19 cellular contexts compared by ENCODE assay signal in the genomic region with DNA sequence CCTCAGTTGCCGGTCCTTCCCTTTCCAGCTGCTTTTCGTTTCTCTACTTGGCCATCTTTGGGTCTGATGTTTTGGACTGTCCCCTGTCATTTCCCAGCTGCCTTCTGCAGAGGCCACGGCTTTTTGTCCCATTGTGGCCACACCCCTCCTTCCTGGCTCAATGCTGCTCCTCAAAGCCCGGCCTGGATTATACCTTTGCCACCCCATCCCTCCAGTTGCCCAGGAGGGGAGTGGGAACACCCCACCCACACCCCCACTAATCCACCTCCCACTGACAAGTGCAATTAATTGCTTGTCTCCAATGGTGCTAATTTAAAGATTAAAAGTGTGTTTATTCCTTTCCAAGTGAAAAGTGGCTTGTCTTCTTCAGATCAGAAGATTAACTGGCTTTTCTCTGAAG. TPM values are rescaled to one million over a fixed set of nuclear protein-coding genes. Genes with fewer than 3 reads are reported as not detected.
DNase-seq lines count a peak whose midpoint lies in the region; ATAC-seq and TF ChIP-seq lines count a peak whose summit lies in the region.
"Had no signal": no experiment of that assay in that cellular context is flagged by ENCODE, and none has a peak within 500 bp of the region (broad histone marks: within the 10 kb centered on the region; RNA-seq: fewer than 3 reads in every experiment).

No MANE protein-coding gene starts in this region.

- H4K20me1 ChIP-seq in GM23338 (replicated peaks; ENCODE audit: insufficient read depth), result no peaks in the 10 kb centered on the region; the same call in 1 of the 2 replicates

- H3K79me2 ChIP-seq in GM23338 (replicated peaks; ENCODE audit: insufficient read depth), result no peaks in the 10 kb centered on the region

- 73 to 77% methylated on average over 3 to 4 of the region's 4 CpGs for WGBS in endodermal cell (ENCODE audit: insufficient coverage in 1 of 2, insufficient read length in 1 of 2), 2 experiments

- TF ChIP-seq CTCF in GM23338 (conservative IDR thresholded peaks at IDR 0.05; ENCODE audit: low read depth in 2 of 2) (no peak), endodermal cell (conservative IDR thresholded peaks at IDR 0.05) (no peak)

- H3K27me3 ChIP-seq in GM23338 (ENCODE audit: insufficient read depth) (no peaks in the 10 kb centered on the region), endodermal cell (ENCODE audit: control insufficient read depth, insufficient read depth, low read length, poor library complexity, severe bottlenecking) (peaks cover 15% of the 10 kb centered on the region)
- H3K27me3 ChIP-seq: BE2C had no signal

- H3K4me2 ChIP-seq in GM23338, result 0 out of 2 replicates have a peak overlapping the region, but pooled peaks have one; percentile 60

- H3K27ac ChIP-seq in GM23338 (ENCODE audit: low read depth) (no peak overlapping the region), endodermal cell (ENCODE audit: low read depth, low read length) (no peak overlapping the region)
- H3K27ac ChIP-seq: GM23248 had no signal

- H3K9me3 Mint-ChIP-seq in GM23338 (peaks cover 6% of the 10 kb centered on the region; the same call in 1 of the 3 replicates), endodermal cell (peaks cover 18% of the 10 kb centered on the region)
- no peaks in the 10 kb centered on the region for H3K9me3 Mint-ChIP-seq in T-helper 2 cell treated with Interferon-gamma antibody and Interleukin-4, amounts not matched to agents 5 μg/mL and 100 μg/mL, for 36 hours
- H3K9me3 Mint-ChIP-seq: CD4-positive, CD25-positive, alpha-beta regulatory T cell; HFFc6 had no signal

- ATAC-seq in GM23338, result no peak
- ATAC-seq: HCT116, K562 had no signal

- no peaks in the 10 kb centered on the region for H3F3A ChIP-seq in GM23338 (replicated peaks; ENCODE audit: low read depth)

- H3K27ac Mint-ChIP-seq in GM23338 (no peak overlapping the region), endodermal cell (no peak overlapping the region)
- H3K27ac Mint-ChIP-seq in T-helper 2 cell treated with Interferon-gamma antibody and Interleukin-4, amounts not matched to agents 5 μg/mL and 100 μg/mL, for 36 hours, result no peak overlapping the region
- H3K27ac Mint-ChIP-seq: CD4-positive, CD25-positive, alpha-beta regulatory T cell; CD8-positive, alpha-beta memory T cell; HFFc6 had no signal

- H3K27me3 Mint-ChIP-seq in GM23338 (ENCODE audit: insufficient read depth, low read depth, poor library complexity) (peaks cover 8% of the 10 kb centered on the region), endodermal cell (ENCODE audit: insufficient read depth) (peaks cover 53% of the 10 kb centered on the region)
- H3K27me3 Mint-ChIP-seq in T-helper 2 cell treated with Interferon-gamma antibody and Interleukin-4, amounts not matched to agents 5 μg/mL and 100 μg/mL, for 36 hours (ENCODE audit: low read depth), result no peaks in the 10 kb centered on the region
- H3K27me3 Mint-ChIP-seq: CD4-positive, CD25-positive, alpha-beta regulatory T cell had no signal

- H3K36me3 Mint-ChIP-seq in GM23338 (ENCODE audit: low read depth), result no peaks in the 10 kb centered on the region
- H3K36me3 Mint-ChIP-seq in endodermal cell (ENCODE audit: low read depth), result peaks cover 1% of the 10 kb centered on the region
- no peaks in the 10 kb centered on the region for H3K36me3 Mint-ChIP-seq in T-helper 2 cell treated with Interferon-gamma antibody and Interleukin-4, amounts not matched to agents 5 μg/mL and 100 μg/mL, for 36 hours (ENCODE audit: low read depth)
- H3K36me3 Mint-ChIP-seq: CD4-positive, CD25-positive, alpha-beta regulatory T cell; CD8-positive, alpha-beta memory T cell had no signal

- in situ Hi-C loops in G401 (cut with HindIII; ENCODE audit: low sequenced_read_pairs), result no loop called here

- DNase-seq in COLO668 (lab: John Stamatoyannopoulos, UW; ENCODE audit: unreplicated experiment) (peak; percentile 14), GM23338 (ENCODE audit: low spot score) (no peak), NCI-H82 treated with DMSO at 0.1 percent for 48 hours (lab: John Stamatoyannopoulos, UW; ENCODE audit: unreplicated experiment) (peak; percentile 37), endodermal cell (peak; percentile 51), NCI-H1105 (lab: John Stamatoyannopoulos, UW) (no peak), G401 (ENCODE audit: low spot score) (no peak)
- DNase-seq in T-helper 2 cell treated with Interferon-gamma antibody and Interleukin-4, amounts not matched to agents 5 μg/mL and 100 μg/mL, for 36 hours (ENCODE audit: low spot score), result no peak
- DNase-seq: ACHN; BE2C; C1 segment of cervical spinal cord; Caco-2; CD4-positive, CD25-positive, alpha-beta regulatory T cell; CD8-positive, alpha-beta memory T cell; GDM1; GM23248; HFFc6; IMR-90 had no signal

- H3K9me2 ChIP-seq in GM23338 (ENCODE audit: insufficient read depth), result peaks cover 16% of the 10 kb centered on the region; the same call in 1 of the 2 replicates

- peaks cover 21% of the 10 kb centered on the region for H3K4me1 Mint-ChIP-seq in GM23338
- peaks cover 22% of the 10 kb centered on the region for H3K4me1 Mint-ChIP-seq in endodermal cell
- H3K4me1 Mint-ChIP-seq in T-helper 2 cell treated with Interferon-gamma antibody and Interleukin-4, amounts not matched to agents 5 μg/mL and 100 μg/mL, for 36 hours (ENCODE audit: low read depth), result no peaks in the 10 kb centered on the region
- H3K4me1 Mint-ChIP-seq: CD4-positive, CD25-positive, alpha-beta regulatory T cell; CD8-positive, alpha-beta memory T cell had no signal

- no peak overlapping the region for H2AFZ ChIP-seq in GM23338
- H2AFZ ChIP-seq: GM23248 had no signal

- H3K4me1 ChIP-seq in GM23338 (ENCODE audit: insufficient read depth) (peaks cover 6% of the 10 kb centered on the region), endodermal cell (ENCODE audit: control insufficient read depth, insufficient read depth, low read length) (peaks cover 6% of the 10 kb centered on the region)
- H3K4me1 ChIP-seq: BE2C, Caco-2 had no signal

- no peaks in the 10 kb centered on the region for H3K9me3 ChIP-seq in endodermal cell (ENCODE audit: control insufficient read depth, low read length)
- H3K9me3 ChIP-seq: BE2C, Caco-2 had no signal

- H3K36me3 ChIP-seq in GM23338 (ENCODE audit: insufficient read depth) (no peaks in the 10 kb centered on the region), endodermal cell (ENCODE audit: control insufficient read depth, insufficient read depth, low read length) (no peaks in the 10 kb centered on the region)
- H3K36me3 ChIP-seq: BE2C had no signal

- no peak overlapping the region for H3K4me3 ChIP-seq in GM23338
- no peak overlapping the region for H3K4me3 ChIP-seq in endodermal cell (ENCODE audit: low read length)
- H3K4me3 ChIP-seq: GM23248, K562 had no signal

- H3K4me3 Mint-ChIP-seq in GM23338 (no peak overlapping the region), endodermal cell (no peak overlapping the region)
- H3K4me3 Mint-ChIP-seq in T-helper 2 cell treated with Interferon-gamma antibody and Interleukin-4, amounts not matched to agents 5 μg/mL and 100 μg/mL, for 36 hours, result no peak overlapping the region
- H3K4me3 Mint-ChIP-seq: CD4-positive, CD25-positive, alpha-beta regulatory T cell; CD8-positive, alpha-beta memory T cell; HFFc6 had no signal

- H3K9ac ChIP-seq in endodermal cell (ENCODE audit: extremely low read depth, low read length, poor library complexity, severe bottlenecking), result no peak overlapping the region
- H3K9ac ChIP-seq: GM23248 had no signal

TF ChIP-seq in GM23338, 12 proteins besides CTCF, POLR2A, EP300 and RAD21 (continues in another document):
- TF ChIP-seq, protein P1, sequence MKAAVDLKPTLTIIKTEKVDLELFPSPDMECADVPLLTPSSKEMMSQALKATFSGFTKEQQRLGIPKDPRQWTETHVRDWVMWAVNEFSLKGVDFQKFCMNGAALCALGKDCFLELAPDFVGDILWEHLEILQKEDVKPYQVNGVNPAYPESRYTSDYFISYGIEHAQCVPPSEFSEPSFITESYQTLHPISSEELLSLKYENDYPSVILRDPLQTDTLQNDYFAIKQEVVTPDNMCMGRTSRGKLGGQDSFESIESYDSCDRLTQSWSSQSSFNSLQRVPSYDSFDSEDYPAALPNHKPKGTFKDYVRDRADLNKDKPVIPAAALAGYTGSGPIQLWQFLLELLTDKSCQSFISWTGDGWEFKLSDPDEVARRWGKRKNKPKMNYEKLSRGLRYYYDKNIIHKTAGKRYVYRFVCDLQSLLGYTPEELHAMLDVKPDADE (IDR thresholded peaks at IDR 0.05), result no peak
- TF ChIP-seq JUNB (IDR thresholded peaks at IDR 0.05; ENCODE audit: unreplicated experiment), result no peak
- TF ChIP-seq, protein P2, sequence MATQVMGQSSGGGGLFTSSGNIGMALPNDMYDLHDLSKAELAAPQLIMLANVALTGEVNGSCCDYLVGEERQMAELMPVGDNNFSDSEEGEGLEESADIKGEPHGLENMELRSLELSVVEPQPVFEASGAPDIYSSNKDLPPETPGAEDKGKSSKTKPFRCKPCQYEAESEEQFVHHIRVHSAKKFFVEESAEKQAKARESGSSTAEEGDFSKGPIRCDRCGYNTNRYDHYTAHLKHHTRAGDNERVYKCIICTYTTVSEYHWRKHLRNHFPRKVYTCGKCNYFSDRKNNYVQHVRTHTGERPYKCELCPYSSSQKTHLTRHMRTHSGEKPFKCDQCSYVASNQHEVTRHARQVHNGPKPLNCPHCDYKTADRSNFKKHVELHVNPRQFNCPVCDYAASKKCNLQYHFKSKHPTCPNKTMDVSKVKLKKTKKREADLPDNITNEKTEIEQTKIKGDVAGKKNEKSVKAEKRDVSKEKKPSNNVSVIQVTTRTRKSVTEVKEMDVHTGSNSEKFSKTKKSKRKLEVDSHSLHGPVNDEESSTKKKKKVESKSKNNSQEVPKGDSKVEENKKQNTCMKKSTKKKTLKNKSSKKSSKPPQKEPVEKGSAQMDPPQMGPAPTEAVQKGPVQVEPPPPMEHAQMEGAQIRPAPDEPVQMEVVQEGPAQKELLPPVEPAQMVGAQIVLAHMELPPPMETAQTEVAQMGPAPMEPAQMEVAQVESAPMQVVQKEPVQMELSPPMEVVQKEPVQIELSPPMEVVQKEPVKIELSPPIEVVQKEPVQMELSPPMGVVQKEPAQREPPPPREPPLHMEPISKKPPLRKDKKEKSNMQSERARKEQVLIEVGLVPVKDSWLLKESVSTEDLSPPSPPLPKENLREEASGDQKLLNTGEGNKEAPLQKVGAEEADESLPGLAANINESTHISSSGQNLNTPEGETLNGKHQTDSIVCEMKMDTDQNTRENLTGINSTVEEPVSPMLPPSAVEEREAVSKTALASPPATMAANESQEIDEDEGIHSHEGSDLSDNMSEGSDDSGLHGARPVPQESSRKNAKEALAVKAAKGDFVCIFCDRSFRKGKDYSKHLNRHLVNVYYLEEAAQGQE (IDR thresholded peaks at IDR 0.05; ENCODE audit: unreplicated experiment), result no peak
- no peak for TF ChIP-seq NANOG (IDR thresholded peaks at IDR 0.05; ENCODE audit: borderline replicate concordance)
- TF ChIP-seq POLR2AphosphoS5 (IDR thresholded peaks at IDR 0.05; ENCODE audit: low read depth), result no peak
- TF ChIP-seq EZH2 (IDR thresholded peaks at IDR 0.05; ENCODE audit: low read depth, unreplicated experiment), result no peak
- TF ChIP-seq STAT1 (IDR thresholded peaks at IDR 0.05; ENCODE audit: unreplicated experiment), result no peak

RNA-seq across cellular contexts. Expression of a gene that starts 34.2 kb away (rescaled TPM):
- 4.1 and 4.8 TPM in 2 replicates for total RNA-seq in GM23338 (2014; rRNA removed; shearing (Covaris generic))
- 0.33 and 0.91 TPM in 2 replicates for polyA plus RNA-seq in GM23338 (2016; fragmentation: Nextera tagmentation; extraction: Ambion mirVana)
- total RNA-seq in endodermal cell, result 1 to 10 TPM in 1 of 2 donors, under 1 TPM in 1; 0.82 to 2.1 TPM
- polyA plus RNA-seq in endodermal cell (2013, experiment 1 of 2), result 3.7 TPM
- polyA plus RNA-seq in endodermal cell (2013, experiment 2 of 2), result 4.0 TPM
- 5.7 and 8.6 TPM in 2 replicates for total RNA-seq in G401 (2014; rRNA removed; shearing (Covaris generic))
- total RNA-seq: CD4-positive, CD25-positive, alpha-beta regulatory T cell had no signal

Comparison
In these comparisons a context has a peak if more than half of its experiments do, and no peak if none do; other contexts are left out.
1. DNase-seq: peak in COLO668 (single experiment), NCI-H82 treated with DMSO at 0.1 percent for 48 hours (single experiment) and endodermal cell (single experiment); none in GM23338 (single experiment), NCI-H1105 (single experiment), T-helper 2 cell treated with Interferon-gamma antibody and Interleukin-4, amounts not matched to agents 5 μg/mL and 100 μg/mL, for 36 hours (single experiment) and G401 (single experiment).